In genomic region chr5:77163453-77163852, GRCh38 we compare ENCODE assay signal across 32 cellular contexts. TPM values are rescaled to one million over a fixed set of nuclear protein-coding genes. Genes with fewer than 3 reads are reported as not detected.
"Had no signal": no experiment of that assay in that cellular context is flagged by ENCODE, and none has a peak within 500 bp of the region (broad histone marks: within the 10 kb centered on the region; RNA-seq: fewer than 3 reads in every experiment).

No MANE protein-coding gene starts in this region.

- H3K27ac ChIP-seq: brain microvascular endothelial cell, Peyer's patch, SJSA1 had no signal

- ATAC-seq: activated CD4-positive, alpha-beta T cell treated with anti-CD3 and anti-CD28 coated beads for 36 hours; activated CD4-positive, CD25-positive, alpha-beta regulatory T cell treated with anti-CD3 and anti-CD28 coated beads, Interleukin-2, amount 50 U/mL, for 24 hours; activated CD8-positive, alpha-beta T cell treated with anti-CD3 and anti-CD28 coated beads, Interleukin-2, amount 10 ng/mL, durations not matched to agents 7 days and 5 days; activated naive CD8-positive, alpha-beta T cell treated with anti-CD3 and anti-CD28 coated beads, Interleukin-2, amount 50 U/mL, for 24 hours; PC-3; WTC11 had no signal

- DNase-seq: activated CD4-positive, alpha-beta T cell treated with anti-CD3 and anti-CD28 coated beads for 36 hours; activated CD4-positive, alpha-beta T cell treated with anti-CD3 and anti-CD28 coated beads, Interleukin-2, amount 10 ng/mL, durations not matched to agents 7 days and 5 days; activated CD4-positive, alpha-beta T cell treated with anti-CD3 and anti-CD28 coated beads, Interleukin-2, amount 50 U/mL, for 48 hours; activated CD8-positive, alpha-beta T cell treated with anti-CD3 and anti-CD28 coated beads, Interleukin-2, amount 10 ng/mL, durations not matched to agents 7 days and 5 days; activated gamma-delta T cell treated with Interleukin-2 at 50 U/mL for 16 hours; activated naive CD4-positive, alpha-beta T cell treated with anti-CD3 and anti-CD28 coated beads for 36 hours; activated naive CD8-positive, alpha-beta T cell treated with anti-CD3 and anti-CD28 coated beads, Interleukin-2, amount 50 U/mL, for 24 hours; activated T-cell treated with anti-CD3 and anti-CD28 coated beads, Interleukin-2, amount 50 U/mL, for 24 hours; aorta; brain microvascular endothelial cell; Kasumi-1; KG1; MG63; NCI-H1048; NCI-H1105 treated with DMSO at 0.1 percent for 48 hours; NCI-H1436; NCI-H1694; NCI-H1930; NCI-H2081 treated with DMSO at 0.1 percent for 48 hours; NCI-H345; NCI-H510A; NCI-H526; NCI-H748 treated with DMSO at 0.1 percent for 48 hours; NK-92 treated with Interleukin-12 subunit alpha and Interleukin-12 subunit beta, amount 100 ng/mL, for 24 hours; PC-3; Peyer's patch; RPMI8226; SHP77 treated with DMSO at 0.1 percent for 48 hours; SK-N-SH had no signal

RNA-seq across cellular contexts. Expression of gene PDE8B, which starts 47.0 kb away (rescaled TPM):
- total RNA-seq: activated CD4-positive, alpha-beta T cell treated with anti-CD3 and anti-CD28 coated beads for 36 hours; activated CD8-positive, alpha-beta T cell treated with anti-CD3 and anti-CD28 coated beads, Interleukin-2, amount 10 ng/mL, durations not matched to agents 7 days and 5 days; PC-3; SJSA1 had no signal
